Comparison of ENCODE assay signal across 1 cellular context in the genomic region with DNA sequence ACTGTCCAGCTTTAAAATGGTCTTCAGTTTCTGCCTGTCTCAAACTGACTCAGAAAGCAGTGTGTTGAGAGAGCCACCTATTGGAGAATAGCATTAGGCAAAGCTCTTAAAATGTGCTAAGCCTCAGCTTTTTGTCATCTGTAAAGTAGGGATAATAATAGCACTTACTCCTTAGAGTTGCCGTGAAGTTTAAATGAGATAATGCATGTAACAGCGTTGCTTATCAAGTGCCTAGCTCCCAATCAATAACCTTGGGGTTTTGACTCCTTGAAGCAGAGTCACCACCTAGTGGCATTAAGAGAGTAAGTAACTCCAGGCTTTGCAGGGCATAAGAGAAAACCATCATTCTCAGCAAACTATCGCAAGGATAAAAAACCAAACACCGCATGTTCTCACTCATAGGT.
TF ChIP-seq lines count a peak whose summit lies in the region.

No MANE protein-coding gene starts in this region.

TF ChIP-seq in GM23338, 12 proteins besides CTCF, POLR2A, EP300 and RAD21 (continued from another document):
- no peak for TF ChIP-seq POLR2AphosphoS5 (IDR thresholded peaks at IDR 0.05; ENCODE audit: low read depth)
